ENCODE assay signal across 8 cellular contexts in genomic region chr15:66923438-66923881, GRCh38.
DNase-seq lines count a peak whose midpoint lies in the region; ATAC-seq and TF ChIP-seq lines count a peak whose summit lies in the region.

No MANE protein-coding gene starts in this region.

- intact Hi-C loops in HCT116 (cut with micrococcal nuclease), result loop anchor here (2.0 kb wide), 1 partner anchor 19 kb away; no protein-coding TSS in a partner anchor

- RAD21 ChIA-PET in HCT116 (lab: Charles Lee; ENCODE audit: low non-redundant PET in 1 of 2, low total read pairs in 2 of 2, uncharacterized antibody in 2 of 2, unreplicated experiment in 2 of 2), result no interaction called here

- no peak overlapping the region for H3K9ac ChIP-seq in HCT116 (ENCODE audit: low read length)

- CTCF ChIA-PET in HCT116 (lab: Charles Lee), result no interaction called here

- no TSS peak for BruUV-seq in HCT116 (replicated peaks; lab: Mats Ljungman, UMichigan)

- peak; percentile 100 for ATAC-seq in HCT116
- ATAC-seq in HG03097 (IDR thresholded peaks at IDR 0.05; ENCODE audit: low FRiP score, unreplicated experiment), result no peak

- H3K9me2 ChIP-seq in HCT116 (ENCODE audit: insufficient read depth), result no peaks in the 10 kb centered on the region

- H3K36me3 ChIP-seq in HCT116 (ENCODE audit: control insufficient read depth in 1 of 2, insufficient read depth in 2 of 2, low read length in 2 of 2), result no peaks in the 10 kb centered on the region

- peak overlapping the region in 1 of 2 experiments; percentile 17; a peak in 1 of 4 replicates for H3K4me3 ChIP-seq in HCT116 (replicated peaks in 1 of 2; ENCODE audit: low read depth in 1 of 2, low read length in 2 of 2)

- H3K27me3 ChIP-seq in HCT116 (ENCODE audit: insufficient read depth, low read length), result no peaks in the 10 kb centered on the region

- TF ChIP-seq RAD21 in HCT116 (IDR thresholded peaks at IDR 0.05; ENCODE audit: low read depth), result peak; percentile 51

- H3K9me3 ChIP-seq in HCT116 (ENCODE audit: control insufficient read depth in 1 of 2, insufficient read depth in 1 of 2, low read depth in 1 of 2, low read length in 2 of 2), result no peaks in the 10 kb centered on the region

- no peak for TF ChIP-seq POLR2A in HCT116 (IDR thresholded peaks at IDR 0.05; ENCODE audit: borderline replicate concordance, extremely low read depth, insufficient read depth, insufficient read length)

- TF ChIP-seq CTCF in 22Rv1 (IDR thresholded peaks at IDR 0.05), result peak; percentile 80
- peak; percentile 63 to 92 (median 86); a peak in 5 of 6 replicates for TF ChIP-seq CTCF in HCT116 (IDR thresholded peaks at IDR 0.05 in 2 of 3, conservative IDR thresholded peaks at IDR 0.05 in 1 of 3; ENCODE audit: borderline replicate concordance in 1 of 3, insufficient read depth in 1 of 3, low read depth in 2 of 3, low read length in 2 of 3)

- peaks cover 0 to 11% of the 10 kb centered on the region in 2 experiments; a peak in 2 of 4 replicates for H3K4me1 ChIP-seq in HCT116 (ENCODE audit: control insufficient read depth in 1 of 2, insufficient read depth in 2 of 2, low read length in 2 of 2)

- H3K27ac ChIP-seq in 22Rv1, result no peak overlapping the region
- H3K27ac ChIP-seq in HCT116 (ENCODE audit: low read depth, low read length), result no peak overlapping the region

- H3K79me2 ChIP-seq in HCT116 (ENCODE audit: insufficient read depth, low read length), result no peaks in the 10 kb centered on the region

- POLR2A ChIA-PET in HCT116 (lab: Charles Lee), result no interaction called here

- peak overlapping the region; percentile 98 for H2AFZ ChIP-seq in HCT116 (ENCODE audit: low read depth, low read length, poor library complexity, severe bottlenecking)

- no peaks in the 10 kb centered on the region for H4K20me1 ChIP-seq in HCT116 (ENCODE audit: insufficient read depth)

- H3K4me2 ChIP-seq in HCT116 (ENCODE audit: low read length), result peak overlapping the region; percentile 53

- DNase-seq in HCT116 (ENCODE audit: low read depth, low spot score) (peak; percentile 37), glomerular visceral epithelial cell (ENCODE audit: extremely low spot score) (peak; percentile 38), NCI-H2171 treated with DMSO at 0.1 percent for 48 hours (lab: John Stamatoyannopoulos, UW) (no peak), NCI-H345 treated with DMSO at 0.1 percent for 48 hours (lab: John Stamatoyannopoulos, UW; ENCODE audit: unreplicated experiment) (no peak)
- DNase-seq in activated CD4-positive, alpha-beta T cell treated with anti-CD3 and anti-CD28 coated beads for 48 hours, result peak; percentile 63
- peak; percentile 38 for DNase-seq in stimulated activated CD4-positive, alpha-beta T cell treated with anti-CD3 and anti-CD28 coated beads, Interleukin-4, amount 100 ng/mL, for 1 hour

TF ChIP-seq in HCT116, 20 proteins besides CTCF, POLR2A, EP300 and RAD21:
- no peak for TF ChIP-seq FOSL1 (IDR thresholded peaks at IDR 0.05; ENCODE audit: low read depth)
- TF ChIP-seq SP1 (IDR thresholded peaks at IDR 0.05; ENCODE audit: low read depth), result no peak
- no peak for TF ChIP-seq EZH2phosphoT487 (IDR thresholded peaks at IDR 0.05; ENCODE audit: borderline replicate concordance)
- TF ChIP-seq TCF7L2 (IDR thresholded peaks at IDR 0.05; ENCODE audit: borderline replicate concordance, extremely low read depth, insufficient read depth, insufficient read length), result no peak
- no peak for TF ChIP-seq POLR2AphosphoS5 (IDR thresholded peaks at IDR 0.05; ENCODE audit: low read depth, low read length)
- no peak for TF ChIP-seq ZNF274 (IDR thresholded peaks at IDR 0.05; ENCODE audit: low read depth, low read length)
- no peak for TF ChIP-seq REST (IDR thresholded peaks at IDR 0.05; ENCODE audit: low read depth)
- TF ChIP-seq ZFX (IDR thresholded peaks at IDR 0.05), result no peak
- no peak for TF ChIP-seq CBX3 (IDR thresholded peaks at IDR 0.05; ENCODE audit: low read depth)
- no peak for TF ChIP-seq ATF3 (IDR thresholded peaks at IDR 0.05)

Comparison
In these comparisons a context has a peak if more than half of its experiments do, and no peak if none do; other contexts are left out.
1. DNase-seq: peak in HCT116 (single experiment), activated CD4-positive, alpha-beta T cell treated with anti-CD3 and anti-CD28 coated beads for 48 hours (single experiment), glomerular visceral epithelial cell (single experiment) and stimulated activated CD4-positive, alpha-beta T cell treated with anti-CD3 and anti-CD28 coated beads, Interleukin-4, amount 100 ng/mL, for 1 hour (single experiment); none in NCI-H2171 treated with DMSO at 0.1 percent for 48 hours (single experiment) and NCI-H345 treated with DMSO at 0.1 percent for 48 hours (single experiment).